1 cellular context compared by ENCODE assay signal in genomic region chr6:44135173-44135748, GRCh38.
TF ChIP-seq lines count a peak whose summit lies in the region.

No MANE protein-coding gene starts in this region.

TF ChIP-seq in IMR-90, 13 proteins besides CTCF, POLR2A, EP300 and RAD21 (continued from another document):
- TF ChIP-seq RCOR1 (IDR thresholded peaks at IDR 0.05; ENCODE audit: insufficient replicate concordance, low read length): no peak
- no peak for TF ChIP-seq RFX5 (IDR thresholded peaks at IDR 0.05; ENCODE audit: low read depth, low read length)
- no peak for TF ChIP-seq CEBPB (IDR thresholded peaks at IDR 0.05; ENCODE audit: low read depth, low read length)
